In the genomic region with DNA sequence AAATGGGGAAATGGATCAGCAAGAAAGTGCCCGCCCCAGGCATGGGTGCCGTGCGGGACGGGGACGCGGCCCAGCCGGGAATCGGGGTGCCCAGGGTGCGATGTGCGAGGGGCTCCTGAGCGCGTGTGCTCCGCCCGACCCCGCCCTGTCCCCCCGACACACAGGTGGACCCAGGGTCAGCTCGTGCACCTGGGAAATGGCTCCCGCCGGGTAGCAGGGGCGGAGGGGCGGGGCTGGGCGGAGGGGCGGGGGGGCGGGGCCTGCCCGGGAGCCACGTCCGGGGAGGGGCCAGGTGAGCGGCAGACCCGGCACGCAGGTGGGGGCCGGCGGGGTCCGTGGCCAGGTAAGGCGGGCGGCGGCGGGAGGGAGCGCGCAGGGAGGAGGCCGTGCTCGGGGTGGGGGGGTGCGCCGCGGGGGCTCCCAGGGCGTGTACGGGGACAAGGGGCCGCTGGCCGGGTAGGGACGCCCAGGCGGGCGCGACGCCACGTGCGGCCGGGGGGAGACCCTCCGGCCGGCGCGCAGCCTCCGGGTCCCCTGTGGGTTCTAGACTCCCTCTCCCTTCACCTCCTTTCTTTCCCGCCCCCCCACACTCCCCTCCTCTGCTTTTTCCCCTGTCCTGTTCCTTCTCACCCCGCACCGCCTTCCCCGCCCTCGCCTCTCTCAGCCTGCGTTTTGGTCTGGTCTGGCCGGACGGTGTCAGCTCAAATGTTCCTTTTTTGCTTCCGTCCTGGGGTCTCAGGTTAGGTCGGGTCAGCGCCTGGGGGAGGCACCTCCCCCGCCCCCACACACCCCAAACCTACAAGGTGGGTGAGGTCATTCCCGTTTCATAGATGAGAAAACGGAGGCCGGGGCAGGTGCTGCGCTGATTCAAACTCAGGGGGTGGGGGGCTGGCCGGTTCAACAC, we compare ENCODE assay signal across 8 cellular contexts. TPM values are rescaled to one million over a fixed set of nuclear protein-coding genes. Genes with fewer than 3 reads are reported as not detected.
DNase-seq lines count a peak whose midpoint lies in the region; ATAC-seq and TF ChIP-seq lines count a peak whose summit lies in the region.

A gene (plus strand): TSS at position 291 of the 904 bp plus-strand sequence. CDS start 33,953 bp downstream, outside the sequence.

- TF ChIP-seq CTCF in LNCaP clone FGC (IDR thresholded peaks at IDR 0.05; ENCODE audit: control insufficient read depth, extremely low read depth, insufficient read depth) (no peak), mucosa of descending colon (IDR thresholded peaks at IDR 0.05) (no peak)

- peaks cover 0 to 7% of the 10 kb centered on the region in 2 experiments for H3K9me3 ChIP-seq in CD4-positive, CD25-positive, alpha-beta regulatory T cell (ENCODE audit: control insufficient read depth in 2 of 2, low read length in 2 of 2)
- H3K9me3 ChIP-seq in mucosa of descending colon = no peaks in the 10 kb centered on the region

- in situ Hi-C loops in T47D (cut with HindIII; ENCODE audit: low pct_unique_long_range_greater_than_20kb, low sequenced_read_pairs) = no loop called here

- ATAC-seq in CD4-positive, CD25-positive, alpha-beta regulatory T cell (ENCODE audit: low read depth in 2 of 2) = no peak
- ATAC-seq in mucosa of descending colon (peak; percentile 74), GM18861 (IDR thresholded peaks at IDR 0.05; ENCODE audit: unreplicated experiment) (no peak), HG03469 (IDR thresholded peaks at IDR 0.05; ENCODE audit: unreplicated experiment) (no peak)

- peaks cover 0 to 13% (median 0%) of the 10 kb centered on the region in 4 donors for H3K4me1 Mint-ChIP-seq in CD4-positive, CD25-positive, alpha-beta regulatory T cell

- no peak within 1 kb of the TSS for H3K27ac ChIP-seq in CD4-positive, CD25-positive, alpha-beta regulatory T cell (ENCODE audit: insufficient read depth, low read length, poor library complexity, severe bottlenecking)

- H3K9me3 Mint-ChIP-seq in CD4-positive, CD25-positive, alpha-beta regulatory T cell = peaks cover 0 to 2% (median 0%) of the 10 kb centered on the region in 7 donors

- peaks cover 63% of the 10 kb centered on the region for H3K27me3 Mint-ChIP-seq in CD4-positive, CD25-positive, alpha-beta regulatory T cell

- intact Hi-C loops in mucosa of descending colon (cut with DNase I, micrococcal nuclease) = no loop called here

- peaks cover 17% of the 10 kb centered on the region for H3K27me3 ChIP-seq in CD4-positive, CD25-positive, alpha-beta regulatory T cell (ENCODE audit: control insufficient read depth, insufficient read depth, low read length)

- DNase-seq in CD4-positive, CD25-positive, alpha-beta regulatory T cell = no peak
- DNase-seq in LNCaP clone FGC (ENCODE audit: low read depth) (no peak), T47D (ENCODE audit: low read depth in 1 of 2, low spot score in 1 of 2) (peak; percentile 38 to 76), mucosa of descending colon (peak; percentile 70 to 83 (median 72)), C1 segment of cervical spinal cord (lab: John Stamatoyannopoulos, UW) (no peak)
- DNase-seq in stimulated activated CD4-positive, alpha-beta T cell treated with anti-CD3 and anti-CD28 coated beads, Interleukin-4, amount 100 ng/mL, for 4 hours = no peak

- no peaks in the 10 kb centered on the region for H3K36me3 Mint-ChIP-seq in CD4-positive, CD25-positive, alpha-beta regulatory T cell

- H3K4me3 Mint-ChIP-seq in CD4-positive, CD25-positive, alpha-beta regulatory T cell = peak within 1 kb of the TSS in 3 of 4 donors; percentile 61 to 89 (median 85)

- peaks cover 6% of the 10 kb centered on the region for H3K4me1 ChIP-seq in CD4-positive, CD25-positive, alpha-beta regulatory T cell (ENCODE audit: control insufficient read depth, insufficient read depth, low read length, poor library complexity, severe bottlenecking)
- H3K4me1 ChIP-seq in mucosa of descending colon (ENCODE audit: low read depth) = peaks cover 24% of the 10 kb centered on the region

- H3K4me3 ChIP-seq in CD4-positive, CD25-positive, alpha-beta regulatory T cell (ENCODE audit: low read depth, low read length) = no peak within 1 kb of the TSS
- H3K4me3 ChIP-seq in LNCaP clone FGC (ENCODE audit: low read depth, low read length) (peak within 1 kb of the TSS; percentile 86), mucosa of descending colon (peak within 1 kb of the TSS; percentile 34)

- no peak within 1 kb of the TSS for H3K27ac Mint-ChIP-seq in CD4-positive, CD25-positive, alpha-beta regulatory T cell

- no peaks in the 10 kb centered on the region for H3K36me3 ChIP-seq in CD4-positive, CD25-positive, alpha-beta regulatory T cell (ENCODE audit: control insufficient read depth, insufficient read depth, low read length)
- H3K36me3 ChIP-seq in mucosa of descending colon (ENCODE audit: low read depth) = no peaks in the 10 kb centered on the region

RNA-seq across cellular contexts. Expression of the gene that starts here (rescaled TPM):
- 2.6 TPM for total RNA-seq in CD4-positive, CD25-positive, alpha-beta regulatory T cell
- polyA plus RNA-seq in CD4-positive, CD25-positive, alpha-beta regulatory T cell = under 1 TPM in 3 of 4 donors, not detected in 1; 0.18 to 0.59 (median 0.42) TPM
- total RNA-seq in mucosa of descending colon = 10 to 100 TPM; 25.0 to 74.6 (median 43.7) TPM

Comparison
In these comparisons a context has a peak if more than half of its experiments do, and no peak if none do; other contexts are left out.
1. DNase-seq: peak in T47D (2 of 2) and mucosa of descending colon (3 of 3); none in CD4-positive, CD25-positive, alpha-beta regulatory T cell (0 of 3), LNCaP clone FGC (single experiment), C1 segment of cervical spinal cord (0 of 14) and stimulated activated CD4-positive, alpha-beta T cell treated with anti-CD3 and anti-CD28 coated beads, Interleukin-4, amount 100 ng/mL, for 4 hours (0 of 2).